19 cellular contexts compared by ENCODE assay signal in genomic region chr7:152869677-152870051, GRCh38.
DNase-seq lines count a peak whose midpoint lies in the region; ATAC-seq and TF ChIP-seq lines count a peak whose summit lies in the region.
"Had no signal": no experiment of that assay in that cellular context is flagged by ENCODE, and none has a peak within 500 bp of the region (broad histone marks: within the 10 kb centered on the region; RNA-seq: fewer than 3 reads in every experiment).

No MANE protein-coding gene starts in this region.

- intact Hi-C loops in right cardiac atrium (cut with DNase I), result no loop called here

- H3K4me2 ChIP-seq in osteoblast (ENCODE audit: insufficient read depth, low read length), result no peak overlapping the region

- H3K36me3 ChIP-seq in right atrium auricular region (no peaks in the 10 kb centered on the region), osteoblast (ENCODE audit: insufficient read depth, low read length) (no peaks in the 10 kb centered on the region)
- H3K36me3 ChIP-seq: BE2C, HAP-1 had no signal

- H3K27me3 ChIP-seq in right atrium auricular region, result no peaks in the 10 kb centered on the region
- H3K27me3 ChIP-seq in right cardiac atrium (ENCODE audit: control insufficient read depth, insufficient read depth), result no peaks in the 10 kb centered on the region
- H3K27me3 ChIP-seq in osteoblast (ENCODE audit: insufficient read depth, low read length), result no peaks in the 10 kb centered on the region
- H3K27me3 ChIP-seq: BE2C had no signal

- TF ChIP-seq CTCF in right atrium auricular region (IDR thresholded peaks at IDR 0.05) (no peak), osteoblast (IDR thresholded peaks at IDR 0.05; ENCODE audit: extremely low read depth, low read depth, low read length) (no peak)

- no peak overlapping the region for H3K27ac ChIP-seq in right atrium auricular region
- no peak overlapping the region for H3K27ac ChIP-seq in right cardiac atrium (ENCODE audit: low read length)
- H3K27ac ChIP-seq in osteoblast (ENCODE audit: low read depth, low read length), result no peak overlapping the region
- H3K27ac ChIP-seq: GM23248, HL-60 had no signal

- H3K9me3 ChIP-seq in right atrium auricular region (no peaks in the 10 kb centered on the region), right cardiac atrium (ENCODE audit: control insufficient read depth, low read length) (no peaks in the 10 kb centered on the region), osteoblast (ENCODE audit: low read depth, low read length) (no peaks in the 10 kb centered on the region)
- H3K9me3 ChIP-seq: BE2C, HAP-1 had no signal

- WGBS in right cardiac atrium, result 87% methylated on average over 15 of the region's 15 CpGs

- H2AFZ ChIP-seq in osteoblast (ENCODE audit: low read length), result no peak overlapping the region
- H2AFZ ChIP-seq: GM23248 had no signal

- H3K79me2 ChIP-seq in osteoblast (ENCODE audit: insufficient read depth, low read length), result no peaks in the 10 kb centered on the region

- H3K4me3 ChIP-seq in right atrium auricular region (no peak overlapping the region), right cardiac atrium (ENCODE audit: low read length) (no peak overlapping the region), osteoblast (ENCODE audit: insufficient read depth, low read length) (no peak overlapping the region)
- H3K4me3 ChIP-seq: GM23248, HAP-1 had no signal

- ATAC-seq in right cardiac atrium (no peak), HG03135 (IDR thresholded peaks at IDR 0.05; ENCODE audit: unreplicated experiment) (no peak)

- H3K4me1 ChIP-seq in right atrium auricular region (no peaks in the 10 kb centered on the region), right cardiac atrium (ENCODE audit: control insufficient read depth, insufficient read depth, low read length) (no peaks in the 10 kb centered on the region), osteoblast (ENCODE audit: insufficient read depth, low read length) (no peaks in the 10 kb centered on the region)
- H3K4me1 ChIP-seq: BE2C, HAP-1 had no signal

- DNase-seq in activated T-cell treated with anti-CD3 and anti-CD28 coated beads, Interleukin-2, amount 50 U/mL, for 48 hours, result peak; percentile 11 to 12
- DNase-seq in activated T-cell treated with anti-CD3 and anti-CD28 coated beads, Interleukin-2, amount 50 U/mL, for 1 hour, result no peak
- peak; percentile 43 for DNase-seq in right atrium auricular region (ENCODE audit: low spot score)
- DNase-seq in right cardiac atrium, result no peak
- peak; percentile 62 for DNase-seq in osteoblast (ENCODE audit: insufficient read length, low spot score, missing footprints)
- DNase-seq: ACHN; BE2C; C1 segment of cervical spinal cord; CD4-positive, CD25-positive, alpha-beta regulatory T cell; CD8-positive, alpha-beta memory T cell; COR-L47; DMS 273 treated with DMSO at 0.1 percent for 48 hours; DMS53; DND-41; EL; GM23248 had no signal

- no peaks in the 10 kb centered on the region for H4K20me1 ChIP-seq in osteoblast (ENCODE audit: insufficient read depth, low read length)

Comparison
In these comparisons a context has a peak if more than half of its experiments do, and no peak if none do; other contexts are left out.
1. DNase-seq: peak in activated T-cell treated with anti-CD3 and anti-CD28 coated beads, Interleukin-2, amount 50 U/mL, for 48 hours (2 of 2), right atrium auricular region (single experiment) and osteoblast (single experiment); none in activated T-cell treated with anti-CD3 and anti-CD28 coated beads, Interleukin-2, amount 50 U/mL, for 1 hour (single experiment) and right cardiac atrium (0 of 3).